ENCODE assay signal across 1 cellular context in genomic region chr6:116511424-116512131, GRCh38.
TF ChIP-seq lines count a peak whose summit lies in the region.

Gene CALHM5, plus strand, starts transcription at chr6:116511639. Its CDS starts 58 bp downstream, at chr6:116511697.

TF ChIP-seq in K562, 482 proteins besides CTCF, POLR2A, EP300 and RAD21 (continued from another document and continues in another):
- TF ChIP-seq HBP1 (CRISPR knock-in tag; IDR thresholded peaks at IDR 0.05) (no peak), TEAD2 (tag; IDR thresholded peaks at IDR 0.05) (peak; percentile 68; the same call in 1 of the 2 replicates), ZNF280B (CRISPR knock-in tag; IDR thresholded peaks at IDR 0.05) (no peak), KLF6 (CRISPR knock-in tag; IDR thresholded peaks at IDR 0.05; ENCODE audit: borderline replicate concordance) (no peak), U2AF1 (optimal IDR thresholded peaks at IDR 0.05; ENCODE audit: low read depth, low read length) (no peak), ZBTB11 (CRISPR knock-in tag; IDR thresholded peaks at IDR 0.05) (no peak), MEF2A (IDR thresholded peaks at IDR 0.05; ENCODE audit: control insufficient read depth, low read depth, low read length) (peak; percentile 83), NR2C1 (IDR thresholded peaks at IDR 0.05) (no peak), NR2C1 (tag; IDR thresholded peaks at IDR 0.05) (no peak), SOX6 (IDR thresholded peaks at IDR 0.05) (peak; percentile 94), FOSL1 (tag; conservative IDR thresholded peaks at IDR 0.05) (peak; percentile 65), ARID1B (IDR thresholded peaks at IDR 0.05) (no peak; the same call in 1 of the 2 replicates), ZBTB9 (CRISPR knock-in tag; IDR thresholded peaks at IDR 0.05) (0 out of 2 replicates have a peak, but pooled peaks have one; percentile 43), PURB (CRISPR knock-in tag; IDR thresholded peaks at IDR 0.05; ENCODE audit: low read depth) (no peak), ZNF639 (CRISPR knock-in tag; conservative IDR thresholded peaks at IDR 0.05 in 1 of 2, IDR thresholded peaks at IDR 0.05 in 1 of 2) (0 out of 4 replicates have a peak, but pooled peaks of 1 of the 2 experiments have one; percentile 42), TCF7 (IDR thresholded peaks at IDR 0.05; ENCODE audit: borderline replicate concordance) (no peak), ZNF24 (IDR thresholded peaks at IDR 0.05) (peak; percentile 37; the same call in 1 of the 2 replicates), SMAD2 (IDR thresholded peaks at IDR 0.05; ENCODE audit: low read depth, low read length) (no peak), CREM (IDR thresholded peaks at IDR 0.05; ENCODE audit: low read depth) (no peak), RBM22 (IDR thresholded peaks at IDR 0.05; ENCODE audit: low read depth, low read length, poor library complexity, severe bottlenecking) (no peak), ILF3 (IDR thresholded peaks at IDR 0.05; ENCODE audit: borderline replicate concordance) (peak; percentile 59; the same call in 1 of the 2 replicates), CHAMP1 (IDR thresholded peaks at IDR 0.05) (peak; percentile 53; the same call in 1 of the 2 replicates), SNRNP70 (optimal IDR thresholded peaks at IDR 0.05; ENCODE audit: low read depth, low read length) (no peak), CTBP1 (IDR thresholded peaks at IDR 0.05; ENCODE audit: borderline replicate concordance) (no peak; the same call in 1 of the 2 replicates), FOXP1 (CRISPR knock-in tag; IDR thresholded peaks at IDR 0.05) (no peak), CBFA2T2 (conservative IDR thresholded peaks at IDR 0.05) (0 out of 2 replicates have a peak, but pooled peaks have one; percentile 4), MNT (conservative IDR thresholded peaks at IDR 0.05) (0 out of 4 replicates have a peak, but pooled peaks of 1 of the 2 experiments have one; percentile 20), HOXB6 (CRISPR knock-in tag; IDR thresholded peaks at IDR 0.05; ENCODE audit: borderline replicate concordance) (no peak), ZBTB49 (CRISPR knock-in tag; IDR thresholded peaks at IDR 0.05; ENCODE audit: borderline replicate concordance) (no peak), ELK3 (CRISPR knock-in tag; IDR thresholded peaks at IDR 0.05) (no peak), TEAD1 (CRISPR knock-in tag; IDR thresholded peaks at IDR 0.05) (peak in 1 of 2 experiments; percentile 85; a peak in 1 of 4 replicates), E2F3 (CRISPR knock-in tag; IDR thresholded peaks at IDR 0.05) (no peak), KDM2B (CRISPR knock-in tag; IDR thresholded peaks at IDR 0.05) (no peak), ATF7 (IDR thresholded peaks at IDR 0.05) (peak; percentile 74; the same call in 1 of the 2 replicates), AFF1 (IDR thresholded peaks at IDR 0.05; ENCODE audit: low read depth in 1 of 2, partially characterized antibody in 2 of 2) (no peak), ZNF134 (CRISPR knock-in tag; conservative IDR thresholded peaks at IDR 0.05) (no peak), HNRNPK (IDR thresholded peaks at IDR 0.05; ENCODE audit: low read depth, low read length, poor library complexity, severe bottlenecking) (no peak), DACH1 (IDR thresholded peaks at IDR 0.05; ENCODE audit: partially characterized antibody) (peak; percentile 8), DIDO1 (tag; IDR thresholded peaks at IDR 0.05; ENCODE audit: low read depth) (no peak), ZNF212 (CRISPR knock-in tag; IDR thresholded peaks at IDR 0.05) (no peak)
